Comparison of ENCODE assay signal across 8 cellular contexts in the genomic region with DNA sequence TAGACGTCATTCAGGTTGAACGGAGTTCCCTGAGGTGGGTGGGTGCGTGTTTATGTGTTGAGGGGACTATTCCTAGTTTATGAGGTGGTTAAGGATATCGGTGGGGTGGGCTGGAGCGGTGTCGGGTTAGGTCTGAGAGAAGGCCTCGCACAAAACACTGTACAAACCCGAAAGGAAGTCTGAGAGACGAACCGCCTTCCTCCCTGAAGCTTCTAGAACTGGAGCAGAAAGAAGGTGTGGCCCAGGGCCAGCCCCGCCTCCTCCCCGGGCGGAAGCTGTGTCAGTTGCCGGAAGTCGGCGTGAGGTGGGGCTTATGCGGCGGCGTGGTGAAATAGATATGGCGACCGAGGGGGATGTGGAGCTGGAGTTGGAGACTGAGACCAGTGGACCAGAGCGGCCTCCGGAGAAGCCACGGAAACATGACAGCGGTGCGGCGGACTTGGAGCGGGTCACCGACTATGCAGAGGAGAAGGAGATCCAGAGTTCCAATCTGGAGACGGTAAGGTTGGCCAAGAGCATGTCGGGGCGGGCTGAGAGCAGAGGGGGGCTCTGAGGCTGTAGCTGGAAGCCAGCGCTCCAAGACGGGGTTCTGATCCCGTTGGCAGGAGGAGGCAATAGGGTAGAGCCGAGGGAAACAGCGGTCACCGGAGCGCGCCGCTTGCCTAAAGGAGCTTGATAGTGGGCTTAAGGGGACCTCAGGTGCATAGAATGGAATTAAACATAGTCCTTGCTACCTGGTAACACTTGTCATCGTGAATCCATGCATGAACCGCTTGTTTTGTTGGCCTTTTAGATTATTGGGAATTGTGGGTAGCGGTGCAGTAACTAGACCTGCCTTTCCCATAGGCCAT. TPM values are rescaled to one million over a fixed set of nuclear protein-coding genes. Genes with fewer than 3 reads are reported as not detected.
DNase-seq lines count a peak whose midpoint lies in the region; ATAC-seq and TF ChIP-seq lines count a peak whose summit lies in the region.

A gene with protein sequence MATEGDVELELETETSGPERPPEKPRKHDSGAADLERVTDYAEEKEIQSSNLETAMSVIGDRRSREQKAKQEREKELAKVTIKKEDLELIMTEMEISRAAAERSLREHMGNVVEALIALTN (plus strand): TSS at position 314 of the 851 bp plus-strand sequence. CDS start 24 bp downstream, at position 338.

- no peaks in the 10 kb centered on the region for H3K36me3 ChIP-seq in parathyroid adenoma (ENCODE audit: control insufficient read depth, insufficient read depth, low read length)
- peaks cover 33 to 65% (median 55%) of the 10 kb centered on the region in 3 donors for H3K36me3 ChIP-seq in tibial artery

- H3K27ac ChIP-seq in parathyroid adenoma (peak within 1 kb of the TSS; percentile 85), tibial artery (peak within 1 kb of the TSS; percentile 79 to 90)

- peaks cover 38% of the 10 kb centered on the region for H3K4me1 Mint-ChIP-seq in activated naive CD8-positive, alpha-beta T cell treated with anti-CD3 and anti-CD28 coated beads, Interleukin-2, amount 10 ng/mL, durations not matched to agents 7 days and 5 days

- no peaks in the 10 kb centered on the region for H3K27me3 Mint-ChIP-seq in activated naive CD8-positive, alpha-beta T cell treated with anti-CD3 and anti-CD28 coated beads, Interleukin-2, amount 10 ng/mL, durations not matched to agents 7 days and 5 days

- H3K36me3 Mint-ChIP-seq in activated naive CD8-positive, alpha-beta T cell treated with anti-CD3 and anti-CD28 coated beads, Interleukin-2, amount 10 ng/mL, durations not matched to agents 7 days and 5 days, result peaks cover 43% of the 10 kb centered on the region

- no peaks in the 10 kb centered on the region for H3K79me2 ChIP-seq in parathyroid adenoma

- no peaks in the 10 kb centered on the region for H3K9me3 Mint-ChIP-seq in activated naive CD8-positive, alpha-beta T cell treated with anti-CD3 and anti-CD28 coated beads, Interleukin-2, amount 10 ng/mL, durations not matched to agents 7 days and 5 days

- H3K9me3 ChIP-seq in parathyroid adenoma (ENCODE audit: control insufficient read depth, low read length) (no peaks in the 10 kb centered on the region), tibial artery (no peaks in the 10 kb centered on the region)

- no peaks in the 10 kb centered on the region for H3K27me3 ChIP-seq in parathyroid adenoma (ENCODE audit: control insufficient read depth, insufficient read depth, low read length)
- H3K27me3 ChIP-seq in tibial artery, result no peaks in the 10 kb centered on the region

- ATAC-seq in activated naive CD8-positive, alpha-beta T cell treated with anti-CD3 and anti-CD28 coated beads, Interleukin-2, amount 10 ng/mL, durations not matched to agents 7 days and 5 days (ENCODE audit: low read depth), result peak; percentile 94
- peak; percentile 90 for ATAC-seq in Right ventricle myocardium inferior

- TF ChIP-seq CTCF in parathyroid adenoma (IDR thresholded peaks at IDR 0.05) (no peak), tibial artery (IDR thresholded peaks at IDR 0.05) (no peak)

- H2AFZ ChIP-seq in parathyroid adenoma, result peak within 1 kb of the TSS; percentile 69

- H3K27ac Mint-ChIP-seq in activated naive CD8-positive, alpha-beta T cell treated with anti-CD3 and anti-CD28 coated beads, Interleukin-2, amount 10 ng/mL, durations not matched to agents 7 days and 5 days, result peak within 1 kb of the TSS; percentile 99

- intact Hi-C loops in Right ventricle myocardium inferior (cut with DNase I), result no loop called here
- intact Hi-C loops in tibial artery (cut with DNase I; ENCODE audit: low total_unique reads), result loop anchor here (2.0 kb wide), 1 partner anchor 24 kb away; a partner anchor contains a TSS

- POLR2A ChIA-PET in HEK293T (lab: Yijun Ruan, JAX), result interaction anchor here (0.8 to 4.5 kb wide), 11 partner anchors 8 to 392 kb away, joined by 3 to 25 read pairs (median 6); a partner anchor contains a TSS
- POLR2A ChIA-PET in activated naive CD8-positive, alpha-beta T cell treated with anti-CD3 and anti-CD28 coated beads, Interleukin-2, amount 10 ng/mL, durations not matched to agents 7 days and 5 days (lab: Charles Lee), result interaction anchor here (0.7 to 2.5 kb wide), 15 partner anchors 9 to 736 kb away, joined by 3 to 27 read pairs (median 7); a partner anchor contains a TSS

- H3K4me3 ChIP-seq in parathyroid adenoma (ENCODE audit: low read depth, low read length), result peak within 1 kb of the TSS; percentile 94
- H3K4me3 ChIP-seq in tibial artery, result peak within 1 kb of the TSS; percentile 67 to 79

- no peak within 1 kb of the TSS for H3K9ac ChIP-seq in parathyroid adenoma

- CTCF ChIA-PET in HEK293T (lab: Yijun Ruan, JAX), result interaction anchor here (0.7 to 1.0 kb wide), 2 partner anchors 24 to 432 kb away, joined by 3 to 4 read pairs; no protein-coding TSS in a partner anchor

- peak within 1 kb of the TSS; percentile 99 for H3K4me3 Mint-ChIP-seq in activated naive CD8-positive, alpha-beta T cell treated with anti-CD3 and anti-CD28 coated beads, Interleukin-2, amount 10 ng/mL, durations not matched to agents 7 days and 5 days

- DNase-seq in GM03348 (ENCODE audit: low spot score), result peak; percentile 93
- peak; percentile 70 for DNase-seq in HEK293T (ENCODE audit: extremely low spot score)
- DNase-seq in NCI-H1092 (lab: John Stamatoyannopoulos, UW), result peak; percentile 63
- peak; percentile 30 to 72 for DNase-seq in SW 1271 (lab: John Stamatoyannopoulos, UW)
- DNase-seq in activated naive CD8-positive, alpha-beta T cell treated with anti-CD3 and anti-CD28 coated beads, Interleukin-2, amount 10 ng/mL, durations not matched to agents 7 days and 5 days, result peak; percentile 92
- DNase-seq in Right ventricle myocardium inferior (ENCODE audit: missing footprints), result peak; percentile 97
- DNase-seq in tibial artery, result peak; percentile 95 to 97

- H3K4me1 ChIP-seq in parathyroid adenoma, result peaks cover 3% of the 10 kb centered on the region
- peaks cover 0 to 50% (median 33%) of the 10 kb centered on the region in 4 donors for H3K4me1 ChIP-seq in tibial artery

- peak within 1 kb of the TSS; percentile 90 for H3K4me2 ChIP-seq in parathyroid adenoma (ENCODE audit: low read length)

TF ChIP-seq in HEK293T, 16 proteins besides CTCF, POLR2A, EP300 and RAD21:
- TF ChIP-seq TARDBP (IDR thresholded peaks at IDR 0.05) (no peak), ELF4 (IDR thresholded peaks at IDR 0.05) (peak; percentile 46; the same call in 1 of the 2 replicates), L3MBTL2 (conservative IDR thresholded peaks at IDR 0.05) (0 out of 2 replicates have a peak, but pooled peaks have one; percentile 13)

RNA-seq across cellular contexts. Expression of the gene that starts here (rescaled TPM):
- 10 to 100 TPM; 17.2 to 18.3 TPM for total RNA-seq in activated naive CD8-positive, alpha-beta T cell treated with anti-CD3 and anti-CD28 coated beads, Interleukin-2, amount 10 ng/mL, durations not matched to agents 7 days and 5 days
- 16.4 TPM for total RNA-seq in Right ventricle myocardium inferior

Comparison
In these comparisons a context has a peak if more than half of its experiments do, and no peak if none do; other contexts are left out.
1. Peak in every context shown above with its lines: DNase-seq, ATAC-seq, H3K4me3 ChIP-seq and H3K27ac ChIP-seq.